1 cellular context compared by ENCODE assay signal in the genomic region with DNA sequence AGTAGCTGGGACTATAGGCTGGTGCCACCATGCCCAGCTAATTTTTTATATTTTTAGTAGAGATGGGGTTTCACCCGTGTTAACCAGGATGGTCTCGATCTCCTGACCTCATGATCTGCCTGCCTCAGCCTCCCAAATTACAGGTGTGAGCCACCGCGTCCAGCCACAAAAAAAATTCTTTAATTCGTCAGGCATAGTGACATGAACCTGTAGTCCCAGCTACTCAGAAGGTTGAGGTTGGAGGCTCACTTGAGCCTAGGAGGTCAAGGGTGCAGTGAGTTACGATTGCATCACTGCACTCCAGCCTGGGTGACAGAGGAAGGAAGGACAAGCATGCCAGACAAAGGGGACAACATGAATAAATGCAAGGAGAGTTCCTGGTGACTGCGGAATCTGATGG.
TF ChIP-seq lines count a peak whose summit lies in the region.

No MANE protein-coding gene starts in this region.

TF ChIP-seq in WTC11, 78 proteins besides CTCF, POLR2A, EP300 and RAD21:
- TF ChIP-seq, protein P1, sequence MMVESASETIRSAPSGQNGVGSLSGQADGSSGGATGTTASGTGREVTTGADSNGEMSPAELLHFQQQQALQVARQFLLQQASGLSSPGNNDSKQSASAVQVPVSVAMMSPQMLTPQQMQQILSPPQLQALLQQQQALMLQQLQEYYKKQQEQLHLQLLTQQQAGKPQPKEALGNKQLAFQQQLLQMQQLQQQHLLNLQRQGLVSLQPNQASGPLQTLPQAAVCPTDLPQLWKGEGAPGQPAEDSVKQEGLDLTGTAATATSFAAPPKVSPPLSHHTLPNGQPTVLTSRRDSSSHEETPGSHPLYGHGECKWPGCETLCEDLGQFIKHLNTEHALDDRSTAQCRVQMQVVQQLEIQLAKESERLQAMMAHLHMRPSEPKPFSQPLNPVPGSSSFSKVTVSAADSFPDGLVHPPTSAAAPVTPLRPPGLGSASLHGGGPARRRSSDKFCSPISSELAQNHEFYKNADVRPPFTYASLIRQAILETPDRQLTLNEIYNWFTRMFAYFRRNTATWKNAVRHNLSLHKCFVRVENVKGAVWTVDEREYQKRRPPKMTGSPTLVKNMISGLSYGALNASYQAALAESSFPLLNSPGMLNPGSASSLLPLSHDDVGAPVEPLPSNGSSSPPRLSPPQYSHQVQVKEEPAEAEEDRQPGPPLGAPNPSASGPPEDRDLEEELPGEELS (CRISPR knock-in tag; IDR thresholded peaks at IDR 0.05) = no peak
- TF ChIP-seq GABPB1 (CRISPR knock-in tag; IDR thresholded peaks at IDR 0.05) = peak; percentile 96
